Comparison of ENCODE assay signal across 8 cellular contexts in genomic region chr19:29667390-29667783, GRCh38. TPM values are rescaled to one million over a fixed set of nuclear protein-coding genes. Genes with fewer than 3 reads are reported as not detected.
DNase-seq lines count a peak whose midpoint lies in the region; ATAC-seq and TF ChIP-seq lines count a peak whose summit lies in the region.

No MANE protein-coding gene starts in this region.

- DNase-seq in GM12865 (ENCODE audit: low read depth) (no peak), fibroblast of villous mesenchyme (ENCODE audit: low read depth) (no peak), putamen (ENCODE audit: low spot score) (no peak), NCI-H446 treated with DMSO at 0.1 percent for 48 hours (lab: John Stamatoyannopoulos, UW) (no peak), NCI-H1048 (lab: John Stamatoyannopoulos, UW) (no peak)
- DNase-seq in activated CD4-positive, alpha-beta memory T cell treated with anti-CD3 and anti-CD28 coated beads, Interleukin-2, amount 10 ng/mL, durations not matched to agents 7 days and 5 days = no peak

- H3K9ac ChIP-seq in skeletal muscle tissue (ENCODE audit: low read depth in 1 of 3, low read length in 3 of 3) = peak overlapping the region; percentile 84 to 95 (median 90)

- H3K36me3 Mint-ChIP-seq in activated CD4-positive, alpha-beta memory T cell treated with anti-CD3 and anti-CD28 coated beads, Interleukin-2, amount 10 ng/mL, durations not matched to agents 7 days and 5 days (ENCODE audit: low read depth) = peaks cover 59% of the 10 kb centered on the region

- peak overlapping the region; percentile 84 for H3K27ac ChIP-seq in skeletal muscle tissue (ENCODE audit: low read depth, low read length)

- H3K27me3 Mint-ChIP-seq in activated CD4-positive, alpha-beta memory T cell treated with anti-CD3 and anti-CD28 coated beads, Interleukin-2, amount 10 ng/mL, durations not matched to agents 7 days and 5 days = peaks cover 1% of the 10 kb centered on the region

- ATAC-seq in GM18909 (IDR thresholded peaks at IDR 0.05; ENCODE audit: poor library complexity, unreplicated experiment) = no peak

- H3K27me3 ChIP-seq in skeletal muscle tissue (ENCODE audit: control insufficient read depth in 3 of 3, insufficient read depth in 3 of 3, low read length in 3 of 3) = no peaks in the 10 kb centered on the region

- no peaks in the 10 kb centered on the region for H3K9me3 Mint-ChIP-seq in activated CD4-positive, alpha-beta memory T cell treated with anti-CD3 and anti-CD28 coated beads, Interleukin-2, amount 10 ng/mL, durations not matched to agents 7 days and 5 days

- POLR2A ChIA-PET in activated CD4-positive, alpha-beta memory T cell treated with anti-CD3 and anti-CD28 coated beads, Interleukin-2, amount 10 ng/mL, durations not matched to agents 7 days and 5 days (lab: Charles Lee) = interaction anchor here (0.6 to 8.9 kb wide), 9 partner anchors 11 to 60 kb away, joined by 3 to 124 read pairs (median 31); partner anchors contain the start of genes C19orf12 and POP4

- H3K4me3 Mint-ChIP-seq in activated CD4-positive, alpha-beta memory T cell treated with anti-CD3 and anti-CD28 coated beads, Interleukin-2, amount 10 ng/mL, durations not matched to agents 7 days and 5 days = peak overlapping the region; percentile 94

- H3K27ac Mint-ChIP-seq in activated CD4-positive, alpha-beta memory T cell treated with anti-CD3 and anti-CD28 coated beads, Interleukin-2, amount 10 ng/mL, durations not matched to agents 7 days and 5 days = peak overlapping the region; percentile 97

- CTCF ChIA-PET in activated CD4-positive, alpha-beta memory T cell treated with anti-CD3 and anti-CD28 coated beads, Interleukin-2, amount 10 ng/mL, durations not matched to agents 7 days and 5 days (lab: Charles Lee) = interaction anchor here (0.7 to 8.9 kb wide), 9 partner anchors 8 to 61 kb away, joined by 4 to 97 read pairs (median 28); partner anchors contain the start of genes C19orf12 and POP4

- no peak for TF ChIP-seq CTCF in GM12865 (IDR thresholded peaks at IDR 0.05; ENCODE audit: insufficient read depth, low read depth, low read length, missing control alignments)
- no peak for TF ChIP-seq CTCF in fibroblast of villous mesenchyme (IDR thresholded peaks at IDR 0.05; ENCODE audit: insufficient read depth, low read depth, low read length)

- H3K4me3 ChIP-seq in GM12865 (ENCODE audit: low read depth, low read length) = peak overlapping the region; percentile 72
- peak overlapping the region; percentile 0 for H3K4me3 ChIP-seq in fibroblast of villous mesenchyme (ENCODE audit: low read depth, low read length)
- H3K4me3 ChIP-seq in skeletal muscle tissue (ENCODE audit: low read length in 3 of 3) = peak overlapping the region; percentile 86 to 93 (median 89)

- H3K36me3 ChIP-seq in skeletal muscle tissue (ENCODE audit: control insufficient read depth in 3 of 3, insufficient read depth in 3 of 3, low read length in 3 of 3) = peaks cover 3 to 10% (median 5%) of the 10 kb centered on the region in 3 donors

- H3K4me1 Mint-ChIP-seq in activated CD4-positive, alpha-beta memory T cell treated with anti-CD3 and anti-CD28 coated beads, Interleukin-2, amount 10 ng/mL, durations not matched to agents 7 days and 5 days = peaks cover 78% of the 10 kb centered on the region

- peaks cover 77 to 90% (median 78%) of the 10 kb centered on the region in 3 donors for H3K4me1 ChIP-seq in skeletal muscle tissue (ENCODE audit: control insufficient read depth in 3 of 3, insufficient read depth in 3 of 3, low read length in 3 of 3)

- H3K9me3 ChIP-seq in skeletal muscle tissue (ENCODE audit: control insufficient read depth in 3 of 3, low read length in 3 of 3) = no peaks in the 10 kb centered on the region

RNA-seq across cellular contexts. Expression of gene PLEKHF1, which starts 2.1 kb away (rescaled TPM):
- total RNA-seq in activated CD4-positive, alpha-beta memory T cell treated with anti-CD3 and anti-CD28 coated beads, Interleukin-2, amount 10 ng/mL, durations not matched to agents 7 days and 5 days = 10 to 100 TPM; 53.1 to 53.9 TPM
- total RNA-seq in fibroblast of villous mesenchyme (9.9 and 22.5 TPM in 2 replicates), skeletal muscle tissue (16.7 TPM)

RNA-seq across cellular contexts. Expression of gene C19orf12, which starts 47.7 kb away (rescaled TPM):
- 10 to 100 TPM; 39.2 to 40.7 TPM for total RNA-seq in activated CD4-positive, alpha-beta memory T cell treated with anti-CD3 and anti-CD28 coated beads, Interleukin-2, amount 10 ng/mL, durations not matched to agents 7 days and 5 days
- total RNA-seq in fibroblast of villous mesenchyme = 29.0 and 38.4 TPM in 2 replicates
- total RNA-seq in skeletal muscle tissue = 17.2 TPM

Comparison
In these comparisons a context has a peak if more than half of its experiments do, and no peak if none do; other contexts are left out.
1. H3K4me3 ChIP-seq: peak in every context shown above with its lines; median percentile 89 in skeletal muscle tissue; 72 in GM12865; 0 in fibroblast of villous mesenchyme.